Comparison of ENCODE assay signal across 1 cellular context in genomic region chr17:44014437-44015172, GRCh38.
TF ChIP-seq lines count a peak whose summit lies in the region.

TSS of gene TMEM101 (minus strand) at chr17:44014963. CDS start at chr17:44014952, 11 bp downstream.

TF ChIP-seq in GM12878, 131 proteins besides CTCF, POLR2A, EP300 and RAD21 (continued from another document and continues in another):
- TF ChIP-seq REST (IDR thresholded peaks at IDR 0.05; ENCODE audit: low read depth, low read length) (0 out of 2 replicates have a peak, but pooled peaks have one; percentile 18), CEBPZ (IDR thresholded peaks at IDR 0.05; ENCODE audit: low read depth, low read length) (no peak; the same call in 1 of the 2 replicates), SIX5 (IDR thresholded peaks at IDR 0.05; ENCODE audit: low read depth, low read length, severe bottlenecking) (peak; percentile 98), RB1 (IDR thresholded peaks at IDR 0.05; ENCODE audit: borderline replicate concordance) (peak; percentile 94; the same call in 1 of the 2 replicates), WRNIP1 (IDR thresholded peaks at IDR 0.05; ENCODE audit: borderline replicate concordance, low read depth, low read length) (peak; percentile 97; the same call in 1 of the 2 replicates), JUNB (IDR thresholded peaks at IDR 0.05) (no peak), ATF2 (IDR thresholded peaks at IDR 0.05; ENCODE audit: low read length) (no peak), BHLHE40 (IDR thresholded peaks at IDR 0.05; ENCODE audit: borderline replicate concordance in 1 of 2, low read depth in 2 of 2, low read length in 1 of 2) (peak; percentile 58 to 71; a peak in 3 of 4 replicates), USF1 (IDR thresholded peaks at IDR 0.05; ENCODE audit: borderline replicate concordance, extremely low read length, insufficient read depth, low read depth, low read length) (no peak), SKIL (IDR thresholded peaks at IDR 0.05; ENCODE audit: low read depth, poor library complexity, severe bottlenecking) (peak; percentile 48), PRDM15 (CRISPR knock-in tag; IDR thresholded peaks at IDR 0.05) (no peak), YY1 (IDR thresholded peaks at IDR 0.05; ENCODE audit: low read depth, low read length) (peak; percentile 100), IKZF1 (conservative IDR thresholded peaks at IDR 0.05) (peak; percentile 99), ZBTB40 (IDR thresholded peaks at IDR 0.05; ENCODE audit: borderline replicate concordance) (peak; percentile 99), CBX5 (IDR thresholded peaks at IDR 0.05; ENCODE audit: low read depth) (no peak), MTA3 (IDR thresholded peaks at IDR 0.05; ENCODE audit: borderline replicate concordance, low read length) (no peak; the same call in 1 of the 2 replicates), POLR2AphosphoS2 (IDR thresholded peaks at IDR 0.05; ENCODE audit: low read depth, low read length) (peak; percentile 79), RFX5 (IDR thresholded peaks at IDR 0.05; ENCODE audit: low read depth, low read length) (peak; percentile 68; the same call in 1 of the 2 replicates), RELA (IDR thresholded peaks at IDR 0.05; ENCODE audit: borderline replicate concordance, partially characterized antibody) (peak; percentile 90), MEF2A (IDR thresholded peaks at IDR 0.05; ENCODE audit: insufficient read depth, low read depth, low read length) (peak; percentile 54; the same call in 1 of the 2 replicates), SREBF2 (IDR thresholded peaks at IDR 0.05; ENCODE audit: low read length) (peak; percentile 57; the same call in 1 of the 2 replicates), PAX5 (IDR thresholded peaks at IDR 0.05; ENCODE audit: borderline replicate concordance, low read depth, low read length) (peak; percentile 45; the same call in 1 of the 2 replicates), ELK1 (IDR thresholded peaks at IDR 0.05; ENCODE audit: low read depth, low read length) (peak; percentile 90), SRF (IDR thresholded peaks at IDR 0.05; ENCODE audit: low read depth in 2 of 2, low read length in 2 of 2) (peak in 1 of 2 experiments; percentile 81; a peak in 2 of 4 replicates), TCF12 (IDR thresholded peaks at IDR 0.05; ENCODE audit: low read depth, low read length) (0 out of 2 replicates have a peak, but pooled peaks have one; percentile 43), ZNF384 (IDR thresholded peaks at IDR 0.05; ENCODE audit: borderline replicate concordance, low read depth, low read length) (peak; percentile 33; the same call in 1 of the 2 replicates), SMC3 (IDR thresholded peaks at IDR 0.05; ENCODE audit: borderline replicate concordance, low read length) (no peak), MYC (IDR thresholded peaks at IDR 0.05; ENCODE audit: insufficient read depth, insufficient read length, insufficient replicate concordance, low read length, severe bottlenecking) (no peak), STAT3 (IDR thresholded peaks at IDR 0.05; ENCODE audit: low read depth, low read length) (peak; percentile 64; the same call in 1 of the 2 replicates)
